In genomic region chr11:84564180-84564866, GRCh38 we compare ENCODE assay signal across 8 cellular contexts.
DNase-seq lines count a peak whose midpoint lies in the region; ATAC-seq and TF ChIP-seq lines count a peak whose summit lies in the region.

No MANE protein-coding gene starts in this region.

- peak in 2 of 3 donors; percentile 38 to 54 for TF ChIP-seq CTCF in ovary (IDR thresholded peaks at IDR 0.05)

- DNase-seq in activated T-cell treated with anti-CD3 and anti-CD28 coated beads for 24 hours (ENCODE audit: low read depth), result peak; percentile 15
- no peak for DNase-seq in activated T-cell treated with anti-CD3 and anti-CD28 coated beads, Interleukin-2, amount 50 U/mL, for 1 hour
- DNase-seq in HK-2 (ENCODE audit: unreplicated experiment), result peak; percentile 48
- DNase-seq in SKM-1 treated with dmso at 0.1 percent for 144 hours (lab: John Stamatoyannopoulos, UW; ENCODE audit: unreplicated experiment), result peak; percentile 34
- DNase-seq in fibroblast of gingiva (ENCODE audit: low read depth), result peak; percentile 12
- peak in 1 of 5 donors; percentile 36 for DNase-seq in ovary
- DNase-seq in immature natural killer cell, result no peak

- TF ChIP-seq EP300 in ovary (IDR thresholded peaks at IDR 0.05), result no peak

- intact Hi-C loops in ovary (cut with DNase I), result no loop called here

- H3K4me3 ChIP-seq in ovary, result no peak overlapping the region

- H3K36me3 Mint-ChIP-seq in immature natural killer cell, result no peaks in the 10 kb centered on the region

- H3K4me1 Mint-ChIP-seq in immature natural killer cell, result no peaks in the 10 kb centered on the region

- TF ChIP-seq POLR2A in ovary (IDR thresholded peaks at IDR 0.05), result no peak

- peak; percentile 90 for ATAC-seq in GM21515 (IDR thresholded peaks at IDR 0.05; ENCODE audit: unreplicated experiment)

- no peak overlapping the region for H3K4me3 Mint-ChIP-seq in immature natural killer cell

- H3K27ac ChIP-seq in ovary, result no peak overlapping the region

- H3K36me3 ChIP-seq in ovary, result no peaks in the 10 kb centered on the region

- no peaks in the 10 kb centered on the region for H3K27me3 ChIP-seq in ovary

- H3K27me3 Mint-ChIP-seq in immature natural killer cell (ENCODE audit: low read depth in 3 of 3), result no peaks in the 10 kb centered on the region

- no peaks in the 10 kb centered on the region for H3K4me1 ChIP-seq in ovary (ENCODE audit: insufficient read depth)

- 67 to 73% (median 68%) methylated on average over 4 of the region's 4 CpGs for WGBS in ovary, 3 donors

- no peaks in the 10 kb centered on the region for H3K9me3 ChIP-seq in ovary

- no peak overlapping the region for H3K27ac Mint-ChIP-seq in immature natural killer cell

- H3K9me3 Mint-ChIP-seq in immature natural killer cell, result peaks cover 0 to 8% (median 3%) of the 10 kb centered on the region in 6 donors

Comparison
In these comparisons a context has a peak if more than half of its experiments do, and no peak if none do; other contexts are left out.
1. DNase-seq: peak in activated T-cell treated with anti-CD3 and anti-CD28 coated beads for 24 hours (single experiment), HK-2 (single experiment), SKM-1 treated with dmso at 0.1 percent for 144 hours (single experiment) and fibroblast of gingiva (single experiment); none in activated T-cell treated with anti-CD3 and anti-CD28 coated beads, Interleukin-2, amount 50 U/mL, for 1 hour (single experiment) and immature natural killer cell (0 of 3).